In the genomic region with DNA sequence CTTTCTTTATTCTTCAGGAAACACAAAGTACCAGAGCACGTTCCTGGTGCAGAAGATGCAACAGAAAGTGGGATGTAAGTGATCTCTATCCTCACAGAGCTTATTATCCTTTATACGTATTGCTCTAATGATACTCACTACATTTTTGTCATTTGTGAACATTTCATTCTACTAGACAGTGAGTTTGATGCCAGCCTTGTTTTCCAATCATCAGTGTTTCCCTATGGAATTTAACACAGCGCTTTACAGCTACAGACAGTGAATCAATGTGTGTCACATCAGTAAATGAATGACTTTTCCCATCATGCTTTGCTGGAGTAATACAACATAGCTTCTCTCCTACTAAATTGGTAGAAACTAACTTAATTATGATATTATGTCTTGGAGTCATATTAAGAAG, we compare ENCODE assay signal across 11 cellular contexts.
"Had no signal": no experiment of that assay in that cellular context is flagged by ENCODE, and none has a peak within 500 bp of the region (broad histone marks: within the 10 kb centered on the region; RNA-seq: fewer than 3 reads in every experiment).

No MANE protein-coding gene starts in this region.

- ATAC-seq: activated naive CD4-positive, alpha-beta T cell treated with anti-CD3 and anti-CD28 coated beads, Interleukin-2, amount 50 U/mL, for 72 hours; activated naive CD8-positive, alpha-beta T cell treated with anti-CD3 and anti-CD28 coated beads, Interleukin-2, amount 50 U/mL, for 24 hours; activated T-cell treated with anti-CD3 and anti-CD28 coated beads, Interleukin-2, amount 50 U/mL, for 4 hours; activated T-cell treated with anti-CD3 and anti-CD28 coated beads, Interleukin-2, amount 50 U/mL, for 72 hours; activated T-helper 17 cell treated with anti-CD3 and anti-CD28 coated beads, Interleukin-2, amount 50 U/mL, for 72 hours; body of pancreas had no signal

- H3K27me3 ChIP-seq: adrenal gland, ascending aorta, body of pancreas, brain microvascular endothelial cell, breast epithelium, cardiac muscle cell had no signal

- H3K9me3 ChIP-seq: adrenal gland, ascending aorta, body of pancreas, breast epithelium had no signal

- H3K4me3 ChIP-seq: adrenal gland, ascending aorta, body of pancreas, breast epithelium, cardiac muscle cell had no signal

- H3K27ac ChIP-seq: adrenal gland, ascending aorta, body of pancreas, brain microvascular endothelial cell, breast epithelium, cardiac muscle cell had no signal

- H3K36me3 ChIP-seq: adrenal gland, ascending aorta, brain microvascular endothelial cell, cardiac muscle cell had no signal
